11 cellular contexts compared by ENCODE assay signal in the genomic region with DNA sequence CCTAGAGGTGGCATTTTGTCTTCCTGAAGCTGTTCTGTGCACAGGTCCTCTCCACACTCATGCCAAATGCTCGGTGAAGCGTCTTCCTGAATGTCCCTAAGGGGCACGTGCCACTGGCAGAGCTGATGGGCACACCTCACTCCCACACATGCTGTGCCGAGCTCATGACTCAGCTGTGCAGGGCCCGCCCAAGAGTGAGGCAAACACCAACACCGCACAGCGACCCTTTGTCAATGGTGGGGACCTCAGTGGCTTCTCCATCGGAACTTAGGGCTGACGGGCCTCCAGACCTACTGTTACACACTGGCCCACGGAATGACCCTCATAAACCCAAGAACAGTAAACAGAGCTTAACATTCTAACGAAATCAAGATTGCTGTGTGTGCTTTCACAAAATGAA.
A peak's percentile ranks its signal among the peaks of the same experiment; 100 is the strongest.
DNase-seq lines count a peak whose midpoint lies in the region; ATAC-seq and TF ChIP-seq lines count a peak whose summit lies in the region.
"Had no signal": no experiment of that assay in that cellular context is flagged by ENCODE, and none has a peak within 500 bp of the region (broad histone marks: within the 10 kb centered on the region; RNA-seq: fewer than 3 reads in every experiment).

No MANE protein-coding gene starts in this region.

- peaks cover 25% of the 10 kb centered on the region for H3K4me1 ChIP-seq in SJSA1 (replicated peaks)
- no peaks in the 10 kb centered on the region for H3K4me1 ChIP-seq in upper lobe of right lung

- DNase-seq in SIG-M5 treated with dmso at 0.1 percent for 504 hours (lab: John Stamatoyannopoulos, UW; ENCODE audit: unreplicated experiment) (peak; percentile 4), SIG-M5 (lab: John Stamatoyannopoulos, UW) (no peak), SJSA1 (ENCODE audit: low read depth in 1 of 2, low spot score in 2 of 2) (peak; percentile 39 to 63), hepatic stellate cell (ENCODE audit: low spot score) (peak; percentile 23), upper lobe of right lung (no peak), NCI-H1436 (lab: John Stamatoyannopoulos, UW) (no peak), foreskin melanocyte (no peak)
- no peak for DNase-seq in activated naive CD4-positive, alpha-beta T cell treated with anti-CD3 and anti-CD28 coated beads, Interleukin-2, amount 50 U/mL, for 72 hours (ENCODE audit: low spot score in 2 of 2)
- DNase-seq: activated CD4-positive, alpha-beta T cell treated with anti-CD3 and anti-CD28 coated beads for 4 hours; activated gamma-delta T cell treated with Interleukin-2 at 50 U/mL for 16 hours; Right ventricle myocardium superior had no signal

- ATAC-seq in upper lobe of right lung, result peak; percentile 37
- ATAC-seq in activated naive CD4-positive, alpha-beta T cell treated with anti-CD3 and anti-CD28 coated beads, Interleukin-2, amount 50 U/mL, for 72 hours, result no peak

- H3K36me3 ChIP-seq in SJSA1 (no peaks in the 10 kb centered on the region), upper lobe of right lung (no peaks in the 10 kb centered on the region)

- TF ChIP-seq CTCF in upper lobe of right lung (IDR thresholded peaks at IDR 0.05), result no peak

- intact Hi-C loops in upper lobe of right lung (cut with DNase I), result no loop called here

- H3K9me3 ChIP-seq in SJSA1 (replicated peaks) (no peaks in the 10 kb centered on the region), upper lobe of right lung (no peaks in the 10 kb centered on the region)

- H3K4me3 ChIP-seq in SJSA1 (peak overlapping the region; percentile 24), upper lobe of right lung (no peak overlapping the region)

- no peaks in the 10 kb centered on the region for H3K9me3 Mint-ChIP-seq in activated naive CD4-positive, alpha-beta T cell treated with anti-CD3 and anti-CD28 coated beads, Interleukin-2, amount 50 U/mL, for 72 hours

- no peaks in the 10 kb centered on the region for H3K27me3 ChIP-seq in SJSA1 (replicated peaks)
- H3K27me3 ChIP-seq in upper lobe of right lung, result no peaks in the 10 kb centered on the region

- peak overlapping the region; percentile 33; the same call in 1 of the 2 replicates for H3K27ac ChIP-seq in SJSA1
- no peak overlapping the region for H3K27ac ChIP-seq in upper lobe of right lung

- H3K27ac Mint-ChIP-seq in activated naive CD4-positive, alpha-beta T cell treated with anti-CD3 and anti-CD28 coated beads, Interleukin-2, amount 50 U/mL, for 72 hours, result no peak overlapping the region

- H3K36me3 Mint-ChIP-seq in activated naive CD4-positive, alpha-beta T cell treated with anti-CD3 and anti-CD28 coated beads, Interleukin-2, amount 50 U/mL, for 72 hours, result peaks cover 0 to 5% of the 10 kb centered on the region in 2 donors

Comparison
In these comparisons a context has a peak if more than half of its experiments do, and no peak if none do; other contexts are left out.
1. DNase-seq: peak in SIG-M5 treated with dmso at 0.1 percent for 504 hours (single experiment), SJSA1 (2 of 2) and hepatic stellate cell (single experiment); none in SIG-M5 (single experiment), upper lobe of right lung (single experiment), NCI-H1436 (single experiment), activated naive CD4-positive, alpha-beta T cell treated with anti-CD3 and anti-CD28 coated beads, Interleukin-2, amount 50 U/mL, for 72 hours (0 of 2) and foreskin melanocyte (single experiment).